22 cellular contexts compared by ENCODE assay signal in genomic region chr5:42301349-42301748, GRCh38.
DNase-seq lines count a peak whose midpoint lies in the region; ATAC-seq and TF ChIP-seq lines count a peak whose summit lies in the region.
"Had no signal": no experiment of that assay in that cellular context is flagged by ENCODE, and none has a peak within 500 bp of the region (broad histone marks: within the 10 kb centered on the region; RNA-seq: fewer than 3 reads in every experiment).

No MANE protein-coding gene starts in this region.

- no peaks in the 10 kb centered on the region for H3K36me3 ChIP-seq in brain microvascular endothelial cell (replicated peaks)
- H3K36me3 ChIP-seq: BLaER1 treated with 17β-estradiol and CSF1 and Interleukin-3, amounts not matched to agents 10 nM and 100 nM; SJSA1 had no signal

- H3K4me3 ChIP-seq in brain microvascular endothelial cell (ENCODE audit: low read depth, low read length) (no peak overlapping the region), fibroblast of the aortic adventitia (ENCODE audit: low read depth, low read length) (no peak overlapping the region)
- H3K4me3 ChIP-seq: BLaER1 treated with 17β-estradiol and CSF1 and Interleukin-3, amounts not matched to agents 10 nM and 100 nM; GM12878; SJSA1 had no signal

- no peaks in the 10 kb centered on the region for H3K27me3 Mint-ChIP-seq in stimulated activated naive B cell treated with anti-CD40 and anti-IgM and Interleukin-4, amounts not matched to agents 10 μg/mL and 1 μg/mL and 100 μg/mL, for 72 hours

- no peak overlapping the region for H3K27ac Mint-ChIP-seq in stimulated activated naive B cell treated with anti-CD40 and anti-IgM and Interleukin-4, amounts not matched to agents 10 μg/mL and 1 μg/mL and 100 μg/mL, for 72 hours
- H3K27ac Mint-ChIP-seq: CD8-positive, alpha-beta memory T cell had no signal

- TF ChIP-seq CTCF in brain microvascular endothelial cell (IDR thresholded peaks at IDR 0.05; ENCODE audit: low read depth, low read length, missing control alignments) (no peak), fibroblast of the aortic adventitia (IDR thresholded peaks at IDR 0.05; ENCODE audit: insufficient read depth, low read length) (no peak)

- H3K36me3 Mint-ChIP-seq in stimulated activated naive B cell treated with anti-CD40 and anti-IgM and Interleukin-4, amounts not matched to agents 10 μg/mL and 1 μg/mL and 100 μg/mL, for 72 hours = no peaks in the 10 kb centered on the region
- H3K36me3 Mint-ChIP-seq: CD8-positive, alpha-beta memory T cell had no signal

- intact Hi-C loops in left cardiac atrium (cut with DNase I) = no loop called here

- H3K27me3 ChIP-seq in brain microvascular endothelial cell (replicated peaks) = no peaks in the 10 kb centered on the region
- H3K27me3 ChIP-seq: SJSA1 had no signal

- in situ Hi-C loops in brain microvascular endothelial cell (cut with HindIII; ENCODE audit: low pct_ligation_motif_present, low sequenced_read_pairs) = no loop called here

- no peaks in the 10 kb centered on the region for H3K4me1 Mint-ChIP-seq in stimulated activated naive B cell treated with anti-CD40 and anti-IgM and Interleukin-4, amounts not matched to agents 10 μg/mL and 1 μg/mL and 100 μg/mL, for 72 hours
- H3K4me1 Mint-ChIP-seq: CD8-positive, alpha-beta memory T cell had no signal

- peak; percentile 23 for DNase-seq in HCEC 1CT
- peak; percentile 1 for DNase-seq in brain microvascular endothelial cell
- DNase-seq in fibroblast of the aortic adventitia (ENCODE audit: low read depth) = peak; percentile 68
- peak; percentile 60 for DNase-seq in stromal cell of bone marrow (ENCODE audit: low read depth)
- no peak for DNase-seq in stimulated activated naive B cell treated with anti-CD40 and anti-IgM and Interleukin-4, amounts not matched to agents 10 μg/mL and 1 μg/mL and 100 μg/mL, for 72 hours
- DNase-seq in left cardiac atrium = no peak
- no peak for DNase-seq in stimulated activated CD4-positive, alpha-beta T cell treated with anti-CD3 and anti-CD28 coated beads, Interleukin-4, amount 100 ng/mL, for 1 hour
- DNase-seq: CD8-positive, alpha-beta memory T cell; DMS79 treated with DMSO at 0.1 percent for 48 hours; H7; MM.1S; NCI-H1092 treated with DMSO at 0.1 percent for 48 hours; NCI-H1694 treated with DMSO at 0.1 percent for 48 hours; NCI-H345; NCI-H69; NK-92 treated with Interleukin-12 subunit alpha and Interleukin-12 subunit beta, amount 100 ng/mL, for 24 hours; SW 1271 had no signal

- no peak for ATAC-seq in GM21528 (IDR thresholded peaks at IDR 0.05; ENCODE audit: low FRiP score, unreplicated experiment)
- ATAC-seq in stimulated activated naive B cell treated with anti-CD40 and anti-IgM and Interleukin-4, amounts not matched to agents 10 μg/mL and 1 μg/mL and 100 μg/mL, for 72 hours (replicated peaks) = no peak
- ATAC-seq in left cardiac atrium = no peak
- ATAC-seq: GM12878 had no signal

- H3K9me3 Mint-ChIP-seq in stimulated activated naive B cell treated with anti-CD40 and anti-IgM and Interleukin-4, amounts not matched to agents 10 μg/mL and 1 μg/mL and 100 μg/mL, for 72 hours = peaks cover 0 to 2% of the 10 kb centered on the region in 2 donors

- no peak overlapping the region for H3K4me3 Mint-ChIP-seq in stimulated activated naive B cell treated with anti-CD40 and anti-IgM and Interleukin-4, amounts not matched to agents 10 μg/mL and 1 μg/mL and 100 μg/mL, for 72 hours
- H3K4me3 Mint-ChIP-seq: CD8-positive, alpha-beta memory T cell had no signal

- H3K27ac ChIP-seq in brain microvascular endothelial cell = no peak overlapping the region
- H3K27ac ChIP-seq: BLaER1 treated with 17β-estradiol and CSF1 and Interleukin-3, amounts not matched to agents 10 nM and 100 nM; KMS-11; SJSA1 had no signal

Comparison
In these comparisons a context has a peak if more than half of its experiments do, and no peak if none do; other contexts are left out.
1. DNase-seq: peak in HCEC 1CT (single experiment), brain microvascular endothelial cell (single experiment), fibroblast of the aortic adventitia (single experiment) and stromal cell of bone marrow (single experiment); none in stimulated activated naive B cell treated with anti-CD40 and anti-IgM and Interleukin-4, amounts not matched to agents 10 μg/mL and 1 μg/mL and 100 μg/mL, for 72 hours (single experiment), left cardiac atrium (single experiment) and stimulated activated CD4-positive, alpha-beta T cell treated with anti-CD3 and anti-CD28 coated beads, Interleukin-4, amount 100 ng/mL, for 1 hour (single experiment).